2 cellular contexts compared by ENCODE assay signal in the genomic region with DNA sequence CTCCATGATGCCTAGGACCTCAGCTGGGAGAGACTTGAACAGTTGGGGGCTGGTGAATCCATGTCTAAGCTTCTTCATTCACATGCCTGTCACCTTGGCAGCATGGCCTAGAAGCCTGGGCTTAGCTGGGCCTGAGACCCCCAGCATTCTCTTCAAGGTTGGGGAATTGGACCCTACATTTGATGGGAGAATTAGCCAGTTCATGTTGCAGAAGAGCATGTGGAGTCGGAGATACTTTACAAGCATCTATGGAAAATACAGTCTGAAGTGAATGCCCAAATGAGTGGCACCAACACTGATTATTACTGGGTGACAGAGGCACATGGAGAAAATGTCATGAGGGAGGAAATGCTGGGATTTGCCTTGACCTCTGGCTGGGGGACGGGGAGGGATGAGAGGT.
TF ChIP-seq lines count a peak whose summit lies in the region.

No MANE protein-coding gene starts in this region.

TF ChIP-seq in H1, 55 proteins besides CTCF, POLR2A, EP300 and RAD21 (continued from another document):
- no peak for TF ChIP-seq TEAD4 (IDR thresholded peaks at IDR 0.05; ENCODE audit: low read depth, low read length)
- no peak for TF ChIP-seq TBP (IDR thresholded peaks at IDR 0.05; ENCODE audit: low read depth, low read length)
- no peak for TF ChIP-seq CBX5 (IDR thresholded peaks at IDR 0.05; ENCODE audit: low read depth, low read length)
- no peak for TF ChIP-seq MAX (IDR thresholded peaks at IDR 0.05)
- no peak for TF ChIP-seq JUND (IDR thresholded peaks at IDR 0.05; ENCODE audit: low read length)
- no peak for TF ChIP-seq ASH2L (IDR thresholded peaks at IDR 0.05; ENCODE audit: low read length)
- TF ChIP-seq, protein P1, sequence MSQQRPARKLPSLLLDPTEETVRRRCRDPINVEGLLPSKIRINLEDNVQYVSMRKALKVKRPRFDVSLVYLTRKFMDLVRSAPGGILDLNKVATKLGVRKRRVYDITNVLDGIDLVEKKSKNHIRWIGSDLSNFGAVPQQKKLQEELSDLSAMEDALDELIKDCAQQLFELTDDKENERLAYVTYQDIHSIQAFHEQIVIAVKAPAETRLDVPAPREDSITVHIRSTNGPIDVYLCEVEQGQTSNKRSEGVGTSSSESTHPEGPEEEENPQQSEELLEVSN (IDR thresholded peaks at IDR 0.05): no peak
- no peak for TF ChIP-seq NANOG (IDR thresholded peaks at IDR 0.05; ENCODE audit: insufficient read depth, low read depth, low read length, poor library complexity, severe bottlenecking)

TF ChIP-seq in HepG2, 621 proteins besides CTCF, POLR2A, EP300 and RAD21 (continued from another document):
- TF ChIP-seq MAZ (IDR thresholded peaks at IDR 0.05; ENCODE audit: borderline replicate concordance, low read depth, low read length) (no peak), MAZ (CRISPR knock-in tag; IDR thresholded peaks at IDR 0.05; ENCODE audit: low read depth) (no peak), NONO (IDR thresholded peaks at IDR 0.05) (no peak), NONO (CRISPR knock-in tag; conservative IDR thresholded peaks at IDR 0.05) (no peak), ZBTB3 (CRISPR knock-in tag; IDR thresholded peaks at IDR 0.05; ENCODE audit: borderline replicate concordance, low read depth) (no peak), RAD51 (IDR thresholded peaks at IDR 0.05; ENCODE audit: borderline replicate concordance) (no peak), PHF5A (CRISPR knock-in tag; IDR thresholded peaks at IDR 0.05; ENCODE audit: low read depth, unreplicated experiment) (no peak), ZNF780A (CRISPR knock-in tag; IDR thresholded peaks at IDR 0.05) (no peak), REL (CRISPR knock-in tag; conservative IDR thresholded peaks at IDR 0.05) (no peak), ZNF335 (CRISPR knock-in tag; IDR thresholded peaks at IDR 0.05) (no peak), ZNF660 (CRISPR knock-in tag; IDR thresholded peaks at IDR 0.05; ENCODE audit: borderline replicate concordance, low read depth) (no peak), ZBTB21 (CRISPR knock-in tag; IDR thresholded peaks at IDR 0.05) (no peak), MTF2 (CRISPR knock-in tag; IDR thresholded peaks at IDR 0.05; ENCODE audit: borderline replicate concordance) (no peak), FOXP1 (IDR thresholded peaks at IDR 0.05) (no peak), FOXP1 (CRISPR knock-in tag; IDR thresholded peaks at IDR 0.05) (no peak), ZNF619 (CRISPR knock-in tag; IDR thresholded peaks at IDR 0.05) (no peak), ZNF468 (CRISPR knock-in tag; IDR thresholded peaks at IDR 0.05) (no peak)
